ENCODE assay signal across 22 cellular contexts in genomic region chr12:47843226-47843980, GRCh38. TPM values are rescaled to one million over a fixed set of nuclear protein-coding genes. Genes with fewer than 3 reads are reported as not detected.
A peak's percentile ranks its signal among the peaks of the same experiment; 100 is the strongest.
DNase-seq lines count a peak whose midpoint lies in the region; ATAC-seq and TF ChIP-seq lines count a peak whose summit lies in the region.
"Had no signal": no experiment of that assay in that cellular context is flagged by ENCODE, and none has a peak within 500 bp of the region (broad histone marks: within the 10 kb centered on the region; RNA-seq: fewer than 3 reads in every experiment).

No MANE protein-coding gene starts in this region.

- H3K18ac ChIP-seq in IMR-90 (ENCODE audit: low read depth, low read length) = no peak overlapping the region

- H3K27ac ChIP-seq in IMR-90 (ENCODE audit: insufficient read depth, low read length) = no peak overlapping the region
- H3K27ac ChIP-seq: colonic mucosa, HL-60, VCaP had no signal

- CTCF ChIA-PET in IMR-90 (lab: Yijun Ruan, JAX) = no interaction called here

- no TSS peak for BruUV-seq in IMR-90 (replicated peaks; lab: Mats Ljungman, UMichigan)

- H2BK15ac ChIP-seq in IMR-90 (ENCODE audit: low read depth, low read length) = no peak overlapping the region

- H2BK5ac ChIP-seq in IMR-90 (ENCODE audit: low read depth, low read length, poor library complexity, severe bottlenecking) = no peak overlapping the region

- in situ Hi-C loops in IMR-90 (cut with MboI; ENCODE audit: low sequenced_read_pairs) = no loop called here

- no peaks in the 10 kb centered on the region for H3K79me1 ChIP-seq in IMR-90 (ENCODE audit: low read depth in 1 of 2, low read length in 2 of 2)

- no peak overlapping the region for H4K5ac ChIP-seq in IMR-90 (ENCODE audit: low read depth, low read length)

- H3K4me1 ChIP-seq in IMR-90 (ENCODE audit: control insufficient read depth, insufficient read depth, low read length) = peaks cover 9% of the 10 kb centered on the region
- H3K4me1 ChIP-seq: breast epithelium, colonic mucosa had no signal

- TF ChIP-seq CTCF in IMR-90 (conservative IDR thresholded peaks at IDR 0.05; ENCODE audit: low read depth, low read length) = no peak

- no peak for TF ChIP-seq POLR2A in IMR-90 (IDR thresholded peaks at IDR 0.05; ENCODE audit: low read depth, low read length)

- DNase-seq in NCI-H524 (lab: John Stamatoyannopoulos, UW) (peak; percentile 15 to 59), NCI-H524 treated with DMSO at 0.1 percent for 48 hours (lab: John Stamatoyannopoulos, UW) (no peak), IMR-90 (no peak), glomerular visceral epithelial cell (ENCODE audit: extremely low spot score) (peak; percentile 71), retina (peak; percentile 33), NCI-H526 (lab: John Stamatoyannopoulos, UW) (no peak)
- DNase-seq in activated naive CD4-positive, alpha-beta T cell treated with anti-CD3 and anti-CD28 coated beads, Interleukin-2, amount 50 U/mL, for 16 hours = no peak
- DNase-seq: activated gamma-delta T cell treated with Interleukin-2 at 50 U/mL for 16 hours; colonic mucosa; esophagus squamous epithelium; gastrocnemius medialis; H7; hypothalamus; mucosa of descending colon; NCI-H1048; NCI-H774; stimulated activated CD8-positive, alpha-beta memory T cell treated with anti-CD3 and anti-CD28 coated beads, Interleukin-4, amount 100 ng/mL, for 48 hours; upper lobe of right lung had no signal

- no peak overlapping the region for H3K4ac ChIP-seq in IMR-90 (ENCODE audit: low read depth, low read length)

- no peaks in the 10 kb centered on the region for H3K27me3 ChIP-seq in IMR-90 (ENCODE audit: control insufficient read depth, insufficient read depth, low read length)
- H3K27me3 ChIP-seq: breast epithelium, colonic mucosa, esophagus squamous epithelium, gastrocnemius medialis, upper lobe of right lung had no signal

- H3K9me3 ChIP-seq in IMR-90 (ENCODE audit: control insufficient read depth, insufficient read depth, low read length) = no peaks in the 10 kb centered on the region
- H3K9me3 ChIP-seq: breast epithelium, colonic mucosa, esophagus squamous epithelium, gastrocnemius medialis, mucosa of descending colon, upper lobe of right lung had no signal

- peaks cover 5% of the 10 kb centered on the region; the same call in 1 of the 2 replicates for H3K9me1 ChIP-seq in IMR-90 (ENCODE audit: insufficient read depth, low read length)

- no peak overlapping the region for H4K8ac ChIP-seq in IMR-90 (ENCODE audit: low read depth in 2 of 2, low read length in 2 of 2)

- no peak overlapping the region for H3K56ac ChIP-seq in IMR-90 (ENCODE audit: extremely low read depth, insufficient read depth, low read length)

- H3K23ac ChIP-seq in IMR-90 (ENCODE audit: low read depth, low read length) = no peak overlapping the region

- intact Hi-C loops in IMR-90 (cut with micrococcal nuclease) = no loop called here

- no peak overlapping the region for H2AFZ ChIP-seq in IMR-90 (replicated peaks; ENCODE audit: low read length, poor library complexity)

- H3K4me2 ChIP-seq in IMR-90 (ENCODE audit: low read depth, low read length) = no peak overlapping the region

- no peaks in the 10 kb centered on the region; the same call in 1 of the 2 replicates for H4K20me1 ChIP-seq in IMR-90 (ENCODE audit: insufficient read depth, low read length)

- H2AK5ac ChIP-seq in IMR-90 (ENCODE audit: low read depth, low read length) = no peak overlapping the region

- H4K91ac ChIP-seq in IMR-90 (ENCODE audit: insufficient read depth, low read depth, low read length) = no peak overlapping the region

- no peak overlapping the region for H2BK120ac ChIP-seq in IMR-90 (ENCODE audit: low read depth, low read length)

- no peak overlapping the region for H3K14ac ChIP-seq in IMR-90 (replicated peaks; ENCODE audit: low read depth, low read length)

- POLR2A ChIA-PET in IMR-90 (lab: Charles Lee; ENCODE audit: unreplicated experiment) = no interaction called here

- no peak overlapping the region for H2BK20ac ChIP-seq in IMR-90 (ENCODE audit: low read depth, low read length)

- no peak overlapping the region for H3K4me3 ChIP-seq in IMR-90 (ENCODE audit: insufficient read depth, low read depth, low read length)
- H3K4me3 ChIP-seq: breast epithelium, colonic mucosa, esophagus squamous epithelium, gastrocnemius medialis, mucosa of descending colon, upper lobe of right lung had no signal

- no peak for TF ChIP-seq RAD21 in IMR-90 (IDR thresholded peaks at IDR 0.05; ENCODE audit: low read length)

- H3K36me3 ChIP-seq in IMR-90 (ENCODE audit: control insufficient read depth, insufficient read depth, low read length) = 0 out of 2 replicates have a peak, but pooled peaks cover 4% of the 10 kb centered on the region
- H3K36me3 ChIP-seq: breast epithelium, colonic mucosa, gastrocnemius medialis, upper lobe of right lung had no signal

- no CpG with 5 or more reads among the region's 25 CpGs for WGBS in IMR-90 (ENCODE audit: extremely low coverage in 2 of 2, insufficient read length in 1 of 2), 2 experiments

- H3K9ac ChIP-seq in IMR-90 (ENCODE audit: low read depth, low read length) = no peak overlapping the region

- ATAC-seq in IMR-90 (ENCODE audit: low read depth) (no peak), GM18498 (IDR thresholded peaks at IDR 0.05; ENCODE audit: unreplicated experiment) (no peak)
- ATAC-seq: gastrocnemius medialis had no signal

- dilution Hi-C loops in IMR-90 (cut with HindIII; ENCODE audit: low sequenced_read_pairs, unreplicated experiment) = loop anchor here (10.0 kb wide), 1 partner anchor 59 kb away; no protein-coding TSS in a partner anchor

- H2AK9ac ChIP-seq in IMR-90 (replicated peaks; ENCODE audit: low read depth, low read length, poor library complexity) = no peak overlapping the region

TF ChIP-seq in IMR-90, 13 proteins besides CTCF, POLR2A, EP300 and RAD21:
- no peak for TF ChIP-seq RCOR1 (IDR thresholded peaks at IDR 0.05; ENCODE audit: insufficient replicate concordance, low read length)
- TF ChIP-seq BHLHE40 (IDR thresholded peaks at IDR 0.05; ENCODE audit: low read depth, low read length) = peak; percentile 40; the same call in 1 of the 2 replicates
- TF ChIP-seq MAZ (IDR thresholded peaks at IDR 0.05; ENCODE audit: borderline replicate concordance, low read depth, low read length) = no peak
- no peak for TF ChIP-seq MXI1 (IDR thresholded peaks at IDR 0.05; ENCODE audit: borderline replicate concordance, low read depth, low read length)
- TF ChIP-seq SMC3 (IDR thresholded peaks at IDR 0.05; ENCODE audit: low read depth, low read length) = no peak
TF ChIP-seq in IMR-90: peak in this region for 1.

RNA-seq across cellular contexts. Expression of gene HDAC7, which starts 23.7 kb away (rescaled TPM):
- 10.4 and 10.6 TPM in 2 replicates for total RNA-seq in IMR-90 (2012; rRNA removed)
- 64.7 and 65.1 TPM in 2 replicates for polyA plus RNA-seq in IMR-90 (2012; rRNA removed)
- polyA plus RNA-seq in IMR-90 (2012; cell fraction: cytosol; rRNA removed) = 51.5 and 60.5 TPM in 2 replicates
- polyA plus RNA-seq in IMR-90 (2012; cell fraction: nucleus; rRNA removed; ENCODE audit: low replicate concordance) = 183 and 377 TPM in 2 replicates

Comparison
In these comparisons a context has a peak if more than half of its experiments do, and no peak if none do; other contexts are left out.
1. DNase-seq: peak in NCI-H524 (2 of 2), glomerular visceral epithelial cell (single experiment) and retina (single experiment); none in NCI-H524 treated with DMSO at 0.1 percent for 48 hours (single experiment), IMR-90 (single experiment), NCI-H526 (0 of 2) and activated naive CD4-positive, alpha-beta T cell treated with anti-CD3 and anti-CD28 coated beads, Interleukin-2, amount 50 U/mL, for 16 hours (single experiment).